ENCODE assay signal across 8 cellular contexts in genomic region chr17:74872313-74873035, GRCh38. TPM values are rescaled to one million over a fixed set of nuclear protein-coding genes. Genes with fewer than 3 reads are reported as not detected.
DNase-seq lines count a peak whose midpoint lies in the region; ATAC-seq and TF ChIP-seq lines count a peak whose summit lies in the region.

Gene FDXR, minus strand, starts transcription at chr17:74872994. Its CDS starts 50 bp downstream, at chr17:74872944.

- no peak for DNase-seq in activated T-cell treated with anti-CD3 and anti-CD28 coated beads, Interleukin-2, amount 50 U/mL, for 24 hours
- DNase-seq in activated T-cell treated with anti-CD3 and anti-CD28 coated beads, Interleukin-2, amount 50 U/mL, for 1 hour = no peak
- DNase-seq in activated CD8-positive, alpha-beta T cell treated with anti-CD3 and anti-CD28 coated beads for 36 hours = no peak
- no peak for DNase-seq in stimulated activated naive CD8-positive, alpha-beta T cell treated with anti-CD3 and anti-CD28 coated beads, Interleukin-15, amount 100 ng/mL, for 72 hours
- DNase-seq in COLO668 (lab: John Stamatoyannopoulos, UW; ENCODE audit: unreplicated experiment) (no peak), glomerular visceral epithelial cell (ENCODE audit: extremely low spot score) (no peak)

- H3K9me3 Mint-ChIP-seq in activated T-cell treated with anti-CD3 and anti-CD28 coated beads, Interleukin-2, amount 50 U/mL, for 24 hours = no peaks in the 10 kb centered on the region
- no peaks in the 10 kb centered on the region for H3K9me3 Mint-ChIP-seq in activated CD8-positive, alpha-beta T cell treated with anti-CD3 and anti-CD28 coated beads for 36 hours
- no peaks in the 10 kb centered on the region for H3K9me3 Mint-ChIP-seq in stimulated activated naive CD8-positive, alpha-beta T cell treated with anti-CD3 and anti-CD28 coated beads, Interleukin-15, amount 100 ng/mL, for 72 hours

- H3K4me3 ChIP-seq in iPS-11a (ENCODE audit: low read depth, low read length) = peak within 1 kb of the TSS; percentile 77

- peak within 1 kb of the TSS; percentile 81 for H3K4me3 Mint-ChIP-seq in activated T-cell treated with anti-CD3 and anti-CD28 coated beads, Interleukin-2, amount 50 U/mL, for 24 hours
- H3K4me3 Mint-ChIP-seq in activated CD8-positive, alpha-beta T cell treated with anti-CD3 and anti-CD28 coated beads for 36 hours = peak within 1 kb of the TSS; percentile 75
- H3K4me3 Mint-ChIP-seq in stimulated activated naive CD8-positive, alpha-beta T cell treated with anti-CD3 and anti-CD28 coated beads, Interleukin-15, amount 100 ng/mL, for 72 hours = peak within 1 kb of the TSS; percentile 83 to 87

- peaks cover 7% of the 10 kb centered on the region for H3K36me3 Mint-ChIP-seq in activated T-cell treated with anti-CD3 and anti-CD28 coated beads, Interleukin-2, amount 50 U/mL, for 24 hours (ENCODE audit: low read depth)
- no peaks in the 10 kb centered on the region for H3K36me3 Mint-ChIP-seq in activated CD8-positive, alpha-beta T cell treated with anti-CD3 and anti-CD28 coated beads for 36 hours (ENCODE audit: low read depth)

- intact Hi-C loops in activated CD8-positive, alpha-beta T cell treated with anti-CD3 and anti-CD28 coated beads for 36 hours (cut with micrococcal nuclease) = no loop called here

- no peaks in the 10 kb centered on the region for H3K27me3 Mint-ChIP-seq in activated T-cell treated with anti-CD3 and anti-CD28 coated beads, Interleukin-2, amount 50 U/mL, for 24 hours
- H3K27me3 Mint-ChIP-seq in activated CD8-positive, alpha-beta T cell treated with anti-CD3 and anti-CD28 coated beads for 36 hours = no peaks in the 10 kb centered on the region
- H3K27me3 Mint-ChIP-seq in stimulated activated naive CD8-positive, alpha-beta T cell treated with anti-CD3 and anti-CD28 coated beads, Interleukin-15, amount 100 ng/mL, for 72 hours = no peaks in the 10 kb centered on the region

- CTCF ChIA-PET in activated CD8-positive, alpha-beta T cell treated with anti-CD3 and anti-CD28 coated beads for 36 hours (lab: Charles Lee) = interaction anchor here (0.7 to 13.9 kb wide), 9 partner anchors 10 to 299 kb away, joined by 3 to 139 read pairs (median 4); partner anchors contain the start of genes GRIN2C and RAB37

- ATAC-seq in HG03103 (IDR thresholded peaks at IDR 0.05; ENCODE audit: low read depth, unreplicated experiment) = peak; percentile 21
- peak; percentile 2 for ATAC-seq in activated CD8-positive, alpha-beta T cell treated with anti-CD3 and anti-CD28 coated beads for 36 hours
- peak; percentile 41 for ATAC-seq in stimulated activated naive CD8-positive, alpha-beta T cell treated with anti-CD3 and anti-CD28 coated beads, Interleukin-15, amount 100 ng/mL, for 72 hours

- peaks cover 30% of the 10 kb centered on the region for H3K4me1 Mint-ChIP-seq in activated T-cell treated with anti-CD3 and anti-CD28 coated beads, Interleukin-2, amount 50 U/mL, for 24 hours (ENCODE audit: low read depth)
- peaks cover 15% of the 10 kb centered on the region for H3K4me1 Mint-ChIP-seq in activated CD8-positive, alpha-beta T cell treated with anti-CD3 and anti-CD28 coated beads for 36 hours (ENCODE audit: low read depth)
- H3K4me1 Mint-ChIP-seq in stimulated activated naive CD8-positive, alpha-beta T cell treated with anti-CD3 and anti-CD28 coated beads, Interleukin-15, amount 100 ng/mL, for 72 hours = peaks cover 33% of the 10 kb centered on the region

- peak within 1 kb of the TSS; percentile 96 for H3K27ac Mint-ChIP-seq in activated T-cell treated with anti-CD3 and anti-CD28 coated beads, Interleukin-2, amount 50 U/mL, for 24 hours
- peak within 1 kb of the TSS; percentile 94 for H3K27ac Mint-ChIP-seq in activated CD8-positive, alpha-beta T cell treated with anti-CD3 and anti-CD28 coated beads for 36 hours
- H3K27ac Mint-ChIP-seq in stimulated activated naive CD8-positive, alpha-beta T cell treated with anti-CD3 and anti-CD28 coated beads, Interleukin-15, amount 100 ng/mL, for 72 hours = peak within 1 kb of the TSS; percentile 98 to 99

- POLR2A ChIA-PET in activated CD8-positive, alpha-beta T cell treated with anti-CD3 and anti-CD28 coated beads for 36 hours (lab: Charles Lee) = interaction anchor here (0.7 to 2.6 kb wide), 13 partner anchors 8 to 163 kb away, joined by 3 to 11 read pairs (median 5); partner anchors contain the start of genes OTOP2 and RAB37

- TF ChIP-seq CTCF in activated CD8-positive, alpha-beta T cell treated with anti-CD3 and anti-CD28 coated beads for 36 hours (IDR thresholded peaks at IDR 0.05) = no peak

RNA-seq across cellular contexts. Expression of gene FDXR, which starts in this region (rescaled TPM):
- 10 to 100 TPM; 20.0 to 24.3 TPM for total RNA-seq in activated CD8-positive, alpha-beta T cell treated with anti-CD3 and anti-CD28 coated beads for 36 hours
